9 cellular contexts compared by ENCODE assay signal in the genomic region with DNA sequence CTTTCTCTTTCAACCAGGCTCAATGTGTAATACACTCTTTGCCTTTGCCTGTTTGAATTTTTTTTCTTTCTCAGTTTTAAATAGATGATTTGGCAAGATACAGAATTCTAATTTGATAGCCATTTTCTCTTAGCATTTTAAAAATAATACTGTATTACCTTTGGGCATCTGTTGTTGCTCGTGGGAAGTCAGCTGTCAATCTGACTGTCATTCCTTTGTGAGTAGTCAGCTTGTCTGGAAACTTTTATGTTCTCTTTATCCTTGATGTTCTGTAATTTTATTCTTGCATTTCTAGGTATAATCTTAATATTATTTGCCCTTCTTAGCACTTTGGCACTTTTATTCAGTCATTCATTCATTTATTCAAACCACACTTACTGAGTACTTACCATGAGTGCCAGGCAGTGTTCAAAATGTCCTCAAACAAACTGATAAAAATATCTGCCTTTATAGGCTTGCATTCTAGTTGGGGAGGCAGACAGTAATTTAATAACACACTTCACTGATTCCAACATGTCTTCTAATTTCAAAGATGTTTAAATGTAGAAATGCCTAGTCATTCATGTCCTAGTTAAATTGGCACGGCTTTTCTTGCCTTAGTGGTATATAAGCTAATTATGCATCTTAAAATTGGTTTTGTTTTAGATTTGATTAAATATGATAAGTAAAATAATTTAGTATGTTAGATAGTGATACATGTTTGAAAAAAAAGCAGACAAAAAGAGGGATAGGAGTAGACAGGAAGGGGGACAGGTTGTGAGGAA. TPM values are rescaled to one million over a fixed set of nuclear protein-coding genes. Genes with fewer than 3 reads are reported as not detected.
DNase-seq lines count a peak whose midpoint lies in the region; ATAC-seq, FAIRE-seq and TF ChIP-seq lines count a peak whose summit lies in the region.
"Had no signal": no experiment of that assay in that cellular context is flagged by ENCODE, and none has a peak within 500 bp of the region (broad histone marks: within the 10 kb centered on the region; RNA-seq: fewer than 3 reads in every experiment).

No MANE protein-coding gene starts in this region.

- H3K27ac ChIP-seq in AG04450 (ENCODE audit: low read depth, low read length), result no peak overlapping the region
- no peak overlapping the region for H3K27ac ChIP-seq in K562 (ENCODE audit: extremely low read depth, low read depth, low read length)

- no peak for FAIRE-seq in K562 (lab: Jason Lieb, UNC)

- TF ChIP-seq EP300 in K562 (IDR thresholded peaks at IDR 0.05; ENCODE audit: low read length), result no peak

- POLR2A ChIA-PET in AG04450 (lab: Yijun Ruan, JAX) (no interaction called here), K562 (lab: Yijun Ruan, JAX) (interaction anchor here (0.7 to 1.7 kb wide), 2 partner anchors 14 to 326 kb away, joined by 3 to 7 read pairs; no protein-coding TSS in a partner anchor)

- peak overlapping the region in 1 of 2 experiments; percentile 66; a peak in 2 of 4 replicates for H3K9ac ChIP-seq in K562 (ENCODE audit: insufficient read depth in 1 of 2, low read depth in 2 of 2, low read length in 2 of 2)
- H3K9ac ChIP-seq in mucosa of stomach (ENCODE audit: low read length), result peak overlapping the region; percentile 20

- H3K36me3 ChIP-seq in K562 (ENCODE audit: control insufficient read depth, insufficient read depth, low read length) (peaks cover 52% of the 10 kb centered on the region), mucosa of stomach (ENCODE audit: control insufficient read depth, insufficient read depth, low read length) (no peaks in the 10 kb centered on the region)

- no peak overlapping the region for H2AFZ ChIP-seq in K562 (ENCODE audit: low read depth, low read length)

- no peak for ATAC-seq in K562
- no peak for ATAC-seq in GM21515 (IDR thresholded peaks at IDR 0.05; ENCODE audit: unreplicated experiment)

- CTCF ChIA-PET in AG04450 (lab: Charles Lee), result no interaction called here
- CTCF ChIA-PET in K562 (lab: Yijun Ruan, JAX; ENCODE audit: low intra/inter-chr PET ratio), result no interaction called here

- BruUV-seq in K562 (replicated peaks; lab: Mats Ljungman, UMichigan), result no TSS peak

- H3K9me1 ChIP-seq in K562 (ENCODE audit: control insufficient read depth, insufficient read depth, low read length), result no peaks in the 10 kb centered on the region

- 19% methylated on average over 2 of the region's 2 CpGs for WGBS in K562 (ENCODE audit: insufficient coverage, low coverage, missing lambda C conversion rate)

- peaks cover 0 to 8% of the 10 kb centered on the region in 2 experiments; a peak in 3 of 5 replicates for H3K4me1 ChIP-seq in K562 (replicated peaks in 1 of 2; ENCODE audit: control insufficient read depth in 2 of 2, insufficient read depth in 2 of 2, low read length in 2 of 2)
- H3K4me1 ChIP-seq in mucosa of stomach (ENCODE audit: control insufficient read depth, insufficient read depth, low read length), result peaks cover 11% of the 10 kb centered on the region

- DNase-seq in AG04450 (ENCODE audit: low read depth, low spot score) (no peak), HT-29 (ENCODE audit: low spot score) (peak; percentile 15), K562 (ENCODE audit: extremely low read depth in 1 of 4, low spot score in 3 of 4) (no peak), HuH-7.5 (ENCODE audit: low spot score) (no peak), SHP77 (lab: John Stamatoyannopoulos, UW) (no peak), retina (no peak)
- DNase-seq: central memory CD4-positive, alpha-beta T cell had no signal

- intact Hi-C loops in K562 (cut with micrococcal nuclease), result loop anchor here (5.0 kb wide), 2 partner anchors 149 to 949 kb away; a partner anchor contains a TSS

- peaks cover 7% of the 10 kb centered on the region; the same call in 1 of the 2 replicates for H4K20me1 ChIP-seq in K562 (replicated peaks; ENCODE audit: control insufficient read depth, insufficient read depth, low read length)

- TF ChIP-seq RAD21 in K562 (CRISPR knock-in tag; conservative IDR thresholded peaks at IDR 0.05 in 1 of 2, IDR thresholded peaks at IDR 0.05 in 1 of 2), result no peak

- H3K27me3 ChIP-seq in AG04450 (ENCODE audit: control insufficient read depth, insufficient read depth, low read length), result no peaks in the 10 kb centered on the region
- no peaks in the 10 kb centered on the region for H3K27me3 ChIP-seq in K562 (ENCODE audit: control insufficient read depth in 2 of 2, insufficient read depth in 2 of 2, low read length in 2 of 2)
- no peaks in the 10 kb centered on the region for H3K27me3 ChIP-seq in mucosa of stomach (ENCODE audit: control insufficient read depth, insufficient read depth, low read length)

- H3K79me2 ChIP-seq in K562 (ENCODE audit: control insufficient read depth, insufficient read depth, low read length), result peaks cover 86% of the 10 kb centered on the region

- peak overlapping the region; percentile 73 for H3K4me2 ChIP-seq in K562 (ENCODE audit: insufficient read depth, low read length)

- in situ Hi-C loops in K562 (cut with MboI), result no loop called here

- H3K4me3 ChIP-seq in AG04450 (ENCODE audit: low read depth, low read length) (peak overlapping the region; percentile 89), K562 (peak overlapping the region; percentile 83), mucosa of stomach (ENCODE audit: low read length) (no peak overlapping the region)

- no peak for TF ChIP-seq POLR2A in K562 (conservative IDR thresholded peaks at IDR 0.05)

- TF ChIP-seq CTCF in AG04450 (IDR thresholded peaks at IDR 0.05; ENCODE audit: low read depth, low read length), result no peak
- TF ChIP-seq CTCF in K562 (IDR thresholded peaks at IDR 0.05 in 2 of 3, conservative IDR thresholded peaks at IDR 0.05 in 1 of 3; ENCODE audit: insufficient read depth in 2 of 3, low read depth in 1 of 3, low read length in 3 of 3), result no peak

- no peaks in the 10 kb centered on the region; the same call in 1 of the 2 replicates for H3K9me3 ChIP-seq in AG04450 (ENCODE audit: control insufficient read depth, insufficient read depth, low read length)
- H3K9me3 ChIP-seq in K562 (replicated peaks; ENCODE audit: control insufficient read depth, insufficient read depth, low read depth, low read length), result no peaks in the 10 kb centered on the region
- no peaks in the 10 kb centered on the region for H3K9me3 ChIP-seq in mucosa of stomach (ENCODE audit: control insufficient read depth, low read length)

TF ChIP-seq in K562, 482 proteins besides CTCF, POLR2A, EP300 and RAD21 (continues in another document):
- TF ChIP-seq MAFG (tag; conservative IDR thresholded peaks at IDR 0.05), result peak; percentile 76
- peak; percentile 53; the same call in 1 of the 2 replicates for TF ChIP-seq C11orf30 (IDR thresholded peaks at IDR 0.05; ENCODE audit: low read depth)
- TF ChIP-seq KLF13 (tag; IDR thresholded peaks at IDR 0.05; ENCODE audit: borderline replicate concordance, low read depth), result no peak
- TF ChIP-seq MED1 (CRISPR knock-in tag; IDR thresholded peaks at IDR 0.05; ENCODE audit: borderline replicate concordance), result no peak
- TF ChIP-seq, protein P1, sequence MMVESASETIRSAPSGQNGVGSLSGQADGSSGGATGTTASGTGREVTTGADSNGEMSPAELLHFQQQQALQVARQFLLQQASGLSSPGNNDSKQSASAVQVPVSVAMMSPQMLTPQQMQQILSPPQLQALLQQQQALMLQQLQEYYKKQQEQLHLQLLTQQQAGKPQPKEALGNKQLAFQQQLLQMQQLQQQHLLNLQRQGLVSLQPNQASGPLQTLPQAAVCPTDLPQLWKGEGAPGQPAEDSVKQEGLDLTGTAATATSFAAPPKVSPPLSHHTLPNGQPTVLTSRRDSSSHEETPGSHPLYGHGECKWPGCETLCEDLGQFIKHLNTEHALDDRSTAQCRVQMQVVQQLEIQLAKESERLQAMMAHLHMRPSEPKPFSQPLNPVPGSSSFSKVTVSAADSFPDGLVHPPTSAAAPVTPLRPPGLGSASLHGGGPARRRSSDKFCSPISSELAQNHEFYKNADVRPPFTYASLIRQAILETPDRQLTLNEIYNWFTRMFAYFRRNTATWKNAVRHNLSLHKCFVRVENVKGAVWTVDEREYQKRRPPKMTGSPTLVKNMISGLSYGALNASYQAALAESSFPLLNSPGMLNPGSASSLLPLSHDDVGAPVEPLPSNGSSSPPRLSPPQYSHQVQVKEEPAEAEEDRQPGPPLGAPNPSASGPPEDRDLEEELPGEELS (CRISPR knock-in tag; IDR thresholded peaks at IDR 0.05; ENCODE audit: borderline replicate concordance), result no peak
- peak; percentile 57; the same call in 1 of the 2 replicates for TF ChIP-seq MAFF (IDR thresholded peaks at IDR 0.05; ENCODE audit: low read length)
- TF ChIP-seq, protein P2, sequence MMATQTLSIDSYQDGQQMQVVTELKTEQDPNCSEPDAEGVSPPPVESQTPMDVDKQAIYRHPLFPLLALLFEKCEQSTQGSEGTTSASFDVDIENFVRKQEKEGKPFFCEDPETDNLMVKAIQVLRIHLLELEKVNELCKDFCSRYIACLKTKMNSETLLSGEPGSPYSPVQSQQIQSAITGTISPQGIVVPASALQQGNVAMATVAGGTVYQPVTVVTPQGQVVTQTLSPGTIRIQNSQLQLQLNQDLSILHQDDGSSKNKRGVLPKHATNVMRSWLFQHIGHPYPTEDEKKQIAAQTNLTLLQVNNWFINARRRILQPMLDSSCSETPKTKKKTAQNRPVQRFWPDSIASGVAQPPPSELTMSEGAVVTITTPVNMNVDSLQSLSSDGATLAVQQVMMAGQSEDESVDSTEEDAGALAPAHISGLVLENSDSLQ (IDR thresholded peaks at IDR 0.05), result peak; percentile 80

RNA-seq across cellular contexts. Expression of a gene that starts 3.8 kb away (rescaled TPM):
- polyA plus RNA-seq in AG04450 (2011; rRNA removed) (11.6 and 14.1 TPM in 2 replicates), K562 (2011; rRNA removed) (13.1 and 17.8 TPM in 2 replicates), K562 (2014; fragmentation: Illumina TruSeq; extraction: Trizol) (10.1 and 11.2 TPM in 2 replicates), K562 (2014; fragmentation: Nextera tagmentation; extraction: Ambion mirVana) (1 to 10 TPM; 4.2 to 4.7 TPM), K562 (2014; rRNA removed) (6.9 and 8.0 TPM in 2 replicates)
- polyA minus RNA-seq in AG04450 (2011; rRNA and poly(A)+ RNA removed), result 25.3 and 26.6 TPM in 2 replicates
- total RNA-seq in HT-29 (2014; rRNA removed; shearing (Covaris generic)), result 21.1 and 21.2 TPM in 2 replicates
- total RNA-seq in K562 (2011; cell fraction: chromatin; rRNA removed; ENCODE audit: low replicate concordance), result 19.0 and 20.4 TPM in 2 replicates
- total RNA-seq in K562 (2011; cell fraction: nucleolus; rRNA removed), result 14.8 and 18.0 TPM in 2 replicates
- 13.6 and 18.2 TPM in 2 replicates for total RNA-seq in K562 (2011; cell fraction: nucleoplasm; rRNA removed)
- total RNA-seq in K562 (2014; rRNA removed) (9.1 and 12.6 TPM in 2 replicates), K562 (2014; rRNA removed; fragmentation: Illumina TruSeq; extraction: Trizol) (19.2 and 20.0 TPM in 2 replicates), K562 (2015; rRNA removed; fragmentation: Illumina TruSeq; extraction: Trizol) (20.6 and 20.9 TPM in 2 replicates), K562 (2021) (18.8 and 21.3 TPM in 2 replicates)
- polyA plus RNA-seq in K562 (2011; cell fraction: cytosol; rRNA removed), result 8.0 and 10.4 TPM in 2 replicates
- 5.8 and 6.1 TPM in 2 replicates for polyA plus RNA-seq in K562 (2011; cell fraction: nucleus; rRNA removed)
- 10.1 and 11.3 TPM in 2 replicates for polyA plus RNA-seq in K562 (2012)
- 39.0 and 41.8 TPM in 2 replicates for polyA minus RNA-seq in K562 (2011; rRNA and poly(A)+ RNA removed)
- 18.4 and 23.4 TPM in 2 replicates for polyA minus RNA-seq in K562 (2011; cell fraction: cytosol; rRNA and poly(A)+ RNA removed)
- 19.5 and 26.5 TPM in 2 replicates for polyA minus RNA-seq in K562 (2011; cell fraction: nucleus; rRNA and poly(A)+ RNA removed)
